19 cellular contexts compared by ENCODE assay signal in the genomic region with DNA sequence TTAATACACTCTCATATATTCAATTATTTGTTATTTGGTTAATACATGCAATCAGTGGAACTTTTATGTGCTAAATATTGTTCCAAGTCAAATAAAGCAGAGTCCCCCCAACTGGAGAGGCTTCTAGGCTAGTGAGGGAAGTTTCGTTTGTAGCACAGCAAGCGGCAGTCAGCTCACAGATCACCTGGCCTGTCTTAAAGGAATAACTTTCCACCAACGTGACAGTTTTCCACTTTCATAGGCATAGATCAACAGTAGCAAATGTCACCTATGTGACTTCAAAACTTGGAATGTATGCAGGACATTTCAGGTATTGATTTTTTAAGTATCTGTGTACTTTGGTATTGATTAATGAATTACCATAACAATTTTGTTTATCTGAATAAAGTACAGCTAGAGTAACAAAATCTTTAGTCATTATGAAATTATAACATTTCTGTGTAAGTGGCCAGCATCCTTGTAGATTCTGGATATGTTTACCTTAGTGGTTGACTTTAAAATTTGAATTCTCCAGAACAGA.
DNase-seq lines count a peak whose midpoint lies in the region; ATAC-seq, FAIRE-seq and TF ChIP-seq lines count a peak whose summit lies in the region.
"Had no signal": no experiment of that assay in that cellular context is flagged by ENCODE, and none has a peak within 500 bp of the region (broad histone marks: within the 10 kb centered on the region; RNA-seq: fewer than 3 reads in every experiment).

No MANE protein-coding gene starts in this region.

- H3K18ac ChIP-seq in mesenchymal stem cell (ENCODE audit: low read depth in 1 of 2, low read length in 2 of 2) = no peak overlapping the region

- peak; percentile 43 for FAIRE-seq in H54 (lab: Jason Lieb, UNC)
- FAIRE-seq: GM12891, GM18507 had no signal

- peaks cover 4 to 32% (median 25%) of the 10 kb centered on the region in 4 donors for H3K4me1 Mint-ChIP-seq in CD4-positive, CD25-positive, alpha-beta regulatory T cell
- peaks cover 19 to 24% (median 21%) of the 10 kb centered on the region in 4 donors for H3K4me1 Mint-ChIP-seq in CD4-positive, alpha-beta memory T cell
- peaks cover 14% of the 10 kb centered on the region for H3K4me1 Mint-ChIP-seq in activated T-cell treated with anti-CD3 and anti-CD28 coated beads, Interleukin-2, amount 50 U/mL, for 72 hours (ENCODE audit: low read depth)

- H3K27me3 ChIP-seq in CD4-positive, CD25-positive, alpha-beta regulatory T cell (ENCODE audit: control insufficient read depth, insufficient read depth, low read length) = no peaks in the 10 kb centered on the region
- H3K27me3 ChIP-seq in CD4-positive, alpha-beta memory T cell (ENCODE audit: insufficient read depth, low read length) = no peaks in the 10 kb centered on the region
- no peaks in the 10 kb centered on the region for H3K27me3 ChIP-seq in mesenchymal stem cell (ENCODE audit: control insufficient read depth in 1 of 2, insufficient read depth in 1 of 2, low read length in 2 of 2)

- H3K9me3 ChIP-seq in CD4-positive, CD25-positive, alpha-beta regulatory T cell (ENCODE audit: control insufficient read depth in 2 of 2, low read length in 2 of 2) = no peaks in the 10 kb centered on the region
- H3K9me3 ChIP-seq in CD4-positive, alpha-beta memory T cell (ENCODE audit: control insufficient read depth in 1 of 2, low read length in 2 of 2) = no peaks in the 10 kb centered on the region
- no peaks in the 10 kb centered on the region for H3K9me3 ChIP-seq in mesenchymal stem cell (ENCODE audit: control insufficient read depth, low read length)
- H3K9me3 ChIP-seq: HAP-1 had no signal

- no peaks in the 10 kb centered on the region for H3K27me3 Mint-ChIP-seq in CD4-positive, CD25-positive, alpha-beta regulatory T cell
- no peaks in the 10 kb centered on the region for H3K27me3 Mint-ChIP-seq in CD4-positive, alpha-beta memory T cell
- no peaks in the 10 kb centered on the region for H3K27me3 Mint-ChIP-seq in activated T-cell treated with anti-CD3 and anti-CD28 coated beads, Interleukin-2, amount 50 U/mL, for 72 hours (ENCODE audit: low read depth)
- H3K27me3 Mint-ChIP-seq: CD8-positive, alpha-beta memory T cell had no signal

- peak overlapping the region; percentile 14 for H3K9ac ChIP-seq in mesenchymal stem cell (ENCODE audit: low read length)
- H3K9ac ChIP-seq: GM23248 had no signal

- H2BK12ac ChIP-seq in mesenchymal stem cell (ENCODE audit: low read length in 2 of 2) = no peak overlapping the region

- DNase-seq in CD4-positive, CD25-positive, alpha-beta regulatory T cell = no peak
- DNase-seq in CD4-positive, alpha-beta memory T cell = no peak
- DNase-seq in H54 (ENCODE audit: insufficient read length, low spot score) (no peak), mesenchymal stem cell (no peak), DMS153 treated with DMSO at 0.1 percent for 48 hours (lab: John Stamatoyannopoulos, UW; ENCODE audit: unreplicated experiment) (no peak)
- DNase-seq in activated T-cell treated with anti-CD3 and anti-CD28 coated beads, Interleukin-2, amount 50 U/mL, for 72 hours = no peak
- DNase-seq: C1 segment of cervical spinal cord; CD8-positive, alpha-beta memory T cell; DMS 273 treated with DMSO at 0.1 percent for 48 hours; DMS53; DMS79 treated with DMSO at 0.1 percent for 48 hours; GF-D8; HFFc6 had no signal

- no peak overlapping the region for H3K23ac ChIP-seq in mesenchymal stem cell (ENCODE audit: low read length in 2 of 2)

- peak overlapping the region in 2 of 3 donors; percentile 15 to 82 for H3K27ac Mint-ChIP-seq in CD4-positive, CD25-positive, alpha-beta regulatory T cell
- peak overlapping the region in 6 of 7 donors; percentile 36 to 88 (median 66) for H3K27ac Mint-ChIP-seq in CD4-positive, alpha-beta memory T cell
- no peak overlapping the region for H3K27ac Mint-ChIP-seq in activated T-cell treated with anti-CD3 and anti-CD28 coated beads, Interleukin-2, amount 50 U/mL, for 72 hours
- H3K27ac Mint-ChIP-seq: HFFc6 had no signal

- H3K79me1 ChIP-seq in mesenchymal stem cell (replicated peaks; ENCODE audit: low read length, poor library complexity, severe bottlenecking) = no peaks in the 10 kb centered on the region

- intact Hi-C loops in CD4-positive, alpha-beta memory T cell (cut with micrococcal nuclease) = loop anchor here (5.0 kb wide), 1 partner anchor 265 kb away; the partner anchor contains the start of genes TMEM167A and XRCC4

- no peak overlapping the region for H2AFZ ChIP-seq in mesenchymal stem cell (ENCODE audit: low read depth, low read length)
- H2AFZ ChIP-seq: GM23248 had no signal

- H3K4me3 ChIP-seq in CD4-positive, CD25-positive, alpha-beta regulatory T cell (ENCODE audit: low read depth, low read length) = no peak overlapping the region
- H3K4me3 ChIP-seq in CD4-positive, alpha-beta memory T cell (ENCODE audit: low read length in 2 of 2) = no peak overlapping the region
- H3K4me3 ChIP-seq in mesenchymal stem cell (ENCODE audit: insufficient read depth in 1 of 2, low read depth in 1 of 2, low read length in 2 of 2) = no peak overlapping the region
- H3K4me3 ChIP-seq: GM23248, HAP-1 had no signal

- no peak overlapping the region for H3K4me2 ChIP-seq in mesenchymal stem cell (ENCODE audit: low read length, poor library complexity, severe bottlenecking)

- peaks cover 20% of the 10 kb centered on the region for H3K4me1 ChIP-seq in CD4-positive, CD25-positive, alpha-beta regulatory T cell (ENCODE audit: control insufficient read depth, insufficient read depth, low read length, poor library complexity, severe bottlenecking)
- H3K4me1 ChIP-seq in CD4-positive, alpha-beta memory T cell (ENCODE audit: insufficient read depth, low read length) = peaks cover 23% of the 10 kb centered on the region
- no peaks in the 10 kb centered on the region for H3K4me1 ChIP-seq in mesenchymal stem cell (ENCODE audit: control insufficient read depth, insufficient read depth, low read depth, low read length)
- H3K4me1 ChIP-seq: HAP-1 had no signal

- H3K36me3 ChIP-seq in CD4-positive, CD25-positive, alpha-beta regulatory T cell (ENCODE audit: control insufficient read depth, insufficient read depth, low read length) = no peaks in the 10 kb centered on the region
- no peaks in the 10 kb centered on the region for H3K36me3 ChIP-seq in CD4-positive, alpha-beta memory T cell (ENCODE audit: insufficient read depth, low read length)
- H3K36me3 ChIP-seq in mesenchymal stem cell (ENCODE audit: control insufficient read depth in 1 of 2, insufficient read depth in 2 of 2, low read depth in 1 of 2, low read length in 2 of 2) = no peaks in the 10 kb centered on the region
- H3K36me3 ChIP-seq: HAP-1 had no signal

- H2BK5ac ChIP-seq in mesenchymal stem cell (ENCODE audit: low read depth, low read length, poor library complexity, severe bottlenecking) = no peak overlapping the region

- no peak overlapping the region for H4K91ac ChIP-seq in mesenchymal stem cell (ENCODE audit: low read length)

- 100% methylated on average over 2 of the region's 3 CpGs for WGBS in mesenchymal stem cell

- TF ChIP-seq POLR2A in H54 (IDR thresholded peaks at IDR 0.05; ENCODE audit: low read depth, low read length) = no peak

- no peak overlapping the region for H4K8ac ChIP-seq in mesenchymal stem cell (ENCODE audit: low read length)

- no peak for ATAC-seq in CD4-positive, CD25-positive, alpha-beta regulatory T cell (ENCODE audit: low read depth in 2 of 2)
- ATAC-seq in HG02763 (IDR thresholded peaks at IDR 0.05; ENCODE audit: unreplicated experiment) (no peak), HG03520 (IDR thresholded peaks at IDR 0.05; ENCODE audit: unreplicated experiment) (no peak)
- no peak for ATAC-seq in activated T-cell treated with anti-CD3 and anti-CD28 coated beads, Interleukin-2, amount 50 U/mL, for 72 hours (replicated peaks in 1 of 2)

- H3K36me3 Mint-ChIP-seq in CD4-positive, CD25-positive, alpha-beta regulatory T cell = no peaks in the 10 kb centered on the region
- no peaks in the 10 kb centered on the region for H3K36me3 Mint-ChIP-seq in CD4-positive, alpha-beta memory T cell
- H3K36me3 Mint-ChIP-seq in activated T-cell treated with anti-CD3 and anti-CD28 coated beads, Interleukin-2, amount 50 U/mL, for 72 hours (ENCODE audit: insufficient read depth in 2 of 2) = peaks cover 0 to 4% of the 10 kb centered on the region in 2 donors

- POLR2A ChIA-PET in CD4-positive, alpha-beta memory T cell (lab: Charles Lee; ENCODE audit: partially characterized antibody) = no interaction called here

- no peak overlapping the region for H2BK120ac ChIP-seq in mesenchymal stem cell (ENCODE audit: low read depth, low read length)

- H2AK5ac ChIP-seq in mesenchymal stem cell (ENCODE audit: low read length, severe bottlenecking) = no peak overlapping the region

- H3K4ac ChIP-seq in mesenchymal stem cell (ENCODE audit: low read depth in 1 of 2, low read length in 2 of 2) = no peak overlapping the region

- H2BK15ac ChIP-seq in mesenchymal stem cell (ENCODE audit: low read depth, poor library complexity, severe bottlenecking) = no peak overlapping the region

- no peak overlapping the region for H3K27ac ChIP-seq in CD4-positive, CD25-positive, alpha-beta regulatory T cell (ENCODE audit: insufficient read depth, low read length, poor library complexity, severe bottlenecking)
- no peak overlapping the region for H3K27ac ChIP-seq in CD4-positive, alpha-beta memory T cell (ENCODE audit: low read depth, low read length)
- H3K27ac ChIP-seq in mesenchymal stem cell (ENCODE audit: low read length, poor library complexity, severe bottlenecking) = no peak overlapping the region
- H3K27ac ChIP-seq: GM23248 had no signal

- H3K9me3 Mint-ChIP-seq in CD4-positive, CD25-positive, alpha-beta regulatory T cell = peaks cover 0 to 5% (median 0%) of the 10 kb centered on the region in 7 donors
- H3K9me3 Mint-ChIP-seq in CD4-positive, alpha-beta memory T cell = peaks cover 0 to 6% (median 2%) of the 10 kb centered on the region in 8 donors
- H3K9me3 Mint-ChIP-seq in activated T-cell treated with anti-CD3 and anti-CD28 coated beads, Interleukin-2, amount 50 U/mL, for 72 hours = peaks cover 0 to 2% of the 10 kb centered on the region in 2 donors

- CTCF ChIA-PET in CD4-positive, alpha-beta memory T cell (lab: Charles Lee; ENCODE audit: partially characterized antibody) = interaction anchor here (0.8 to 1.0 kb wide), 2 partner anchors 88 to 976 kb away, joined by 3 read pairs; no protein-coding TSS in a partner anchor

- no peak overlapping the region for H3K14ac ChIP-seq in mesenchymal stem cell (ENCODE audit: low read length in 2 of 2)

- no peak overlapping the region for H3K4me3 Mint-ChIP-seq in CD4-positive, CD25-positive, alpha-beta regulatory T cell
- H3K4me3 Mint-ChIP-seq in CD4-positive, alpha-beta memory T cell = no peak overlapping the region
- H3K4me3 Mint-ChIP-seq in activated T-cell treated with anti-CD3 and anti-CD28 coated beads, Interleukin-2, amount 50 U/mL, for 72 hours = no peak overlapping the region
- H3K4me3 Mint-ChIP-seq: CD8-positive, alpha-beta memory T cell; HFFc6 had no signal
